ENCODE assay signal across 8 cellular contexts in the genomic region with DNA sequence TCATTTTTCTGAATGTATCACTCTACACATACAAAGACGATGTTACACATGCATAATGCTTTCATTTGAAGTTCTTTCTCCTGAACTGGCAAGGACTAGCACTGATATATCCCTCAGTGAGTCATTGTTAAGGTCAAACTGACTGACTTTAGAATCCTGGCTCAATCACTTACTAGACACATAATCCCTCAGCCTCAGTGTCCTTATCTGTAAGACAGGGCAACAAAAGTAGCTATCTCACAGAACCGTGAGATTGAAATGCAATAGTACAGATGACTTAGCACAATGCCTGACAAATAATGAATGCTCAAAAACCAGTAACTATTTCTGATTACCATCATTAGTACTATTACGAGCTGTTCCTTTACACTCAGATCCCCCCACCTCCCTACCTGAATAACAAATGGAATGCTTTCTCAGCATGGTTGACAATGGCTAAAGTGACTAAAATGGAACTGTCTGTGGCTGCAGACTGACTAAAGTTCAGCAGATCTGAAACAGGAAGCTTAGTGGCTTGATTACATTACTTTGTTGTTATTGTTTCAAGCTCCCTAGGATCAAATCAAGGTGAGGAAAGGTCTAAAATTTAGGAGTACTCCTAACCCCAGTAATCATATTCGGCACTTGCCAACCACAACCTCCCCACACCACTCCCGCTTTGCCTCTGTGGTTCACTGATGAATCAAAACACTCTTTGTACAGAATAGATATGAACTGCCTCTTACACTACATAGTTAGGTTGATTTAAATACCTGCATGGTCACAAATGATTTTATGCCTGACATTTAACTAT. TPM values are rescaled to one million over a fixed set of nuclear protein-coding genes. Genes with fewer than 3 reads are reported as not detected.
DNase-seq lines count a peak whose midpoint lies in the region; ATAC-seq and TF ChIP-seq lines count a peak whose summit lies in the region.

No MANE protein-coding gene starts in this region.

- peaks cover 11% of the 10 kb centered on the region for H3K36me3 ChIP-seq in CD4-positive, CD25-positive, alpha-beta regulatory T cell (ENCODE audit: control insufficient read depth, insufficient read depth, low read length)

- H3K27ac Mint-ChIP-seq in CD4-positive, CD25-positive, alpha-beta regulatory T cell = peak overlapping the region; percentile 21 to 57 (median 39)

- peaks cover 0 to 2% (median 0%) of the 10 kb centered on the region in 7 donors for H3K9me3 Mint-ChIP-seq in CD4-positive, CD25-positive, alpha-beta regulatory T cell

- peaks cover 4% of the 10 kb centered on the region for H3K4me1 ChIP-seq in CD4-positive, CD25-positive, alpha-beta regulatory T cell (ENCODE audit: control insufficient read depth, insufficient read depth, low read length, poor library complexity, severe bottlenecking)

- no peak overlapping the region for H3K27ac ChIP-seq in CD4-positive, CD25-positive, alpha-beta regulatory T cell (ENCODE audit: insufficient read depth, low read length, poor library complexity, severe bottlenecking)

- no peak overlapping the region for H3K4me3 Mint-ChIP-seq in CD4-positive, CD25-positive, alpha-beta regulatory T cell

- H3K27me3 Mint-ChIP-seq in CD4-positive, CD25-positive, alpha-beta regulatory T cell = no peaks in the 10 kb centered on the region

- no peak for ATAC-seq in CD4-positive, CD25-positive, alpha-beta regulatory T cell (ENCODE audit: low read depth in 2 of 2)
- ATAC-seq in GM19351 (IDR thresholded peaks at IDR 0.05; ENCODE audit: unreplicated experiment) (peak; percentile 86), HG03196 (IDR thresholded peaks at IDR 0.05; ENCODE audit: unreplicated experiment) (peak; percentile 79)

- H3K4me3 ChIP-seq in CD4-positive, CD25-positive, alpha-beta regulatory T cell (ENCODE audit: low read depth, low read length) = no peak overlapping the region
- H3K4me3 ChIP-seq in astrocyte of the spinal cord (ENCODE audit: low read depth, low read length) = no peak overlapping the region

- peaks cover 10 to 18% (median 15%) of the 10 kb centered on the region in 4 donors for H3K4me1 Mint-ChIP-seq in CD4-positive, CD25-positive, alpha-beta regulatory T cell

- H3K36me3 Mint-ChIP-seq in CD4-positive, CD25-positive, alpha-beta regulatory T cell = peaks cover 24% of the 10 kb centered on the region

- H3K27me3 ChIP-seq in CD4-positive, CD25-positive, alpha-beta regulatory T cell (ENCODE audit: control insufficient read depth, insufficient read depth, low read length) = no peaks in the 10 kb centered on the region

- no peaks in the 10 kb centered on the region for H3K9me3 ChIP-seq in CD4-positive, CD25-positive, alpha-beta regulatory T cell (ENCODE audit: control insufficient read depth in 2 of 2, low read length in 2 of 2)

- no peak for TF ChIP-seq CTCF in astrocyte of the spinal cord (IDR thresholded peaks at IDR 0.05; ENCODE audit: low read depth, low read length)

- in situ Hi-C loops in astrocyte of the spinal cord (cut with HindIII; ENCODE audit: low sequenced_read_pairs) = no loop called here

- DNase-seq in CD4-positive, CD25-positive, alpha-beta regulatory T cell = peak in 1 of 3 donors; percentile 27
- DNase-seq in astrocyte of the spinal cord (ENCODE audit: low read depth, low spot score) (peak; percentile 29), SK-N-DZ (ENCODE audit: low spot score) (no peak), mesenteric fat pad (ENCODE audit: low spot score) (no peak)
- DNase-seq in stimulated activated CD8-positive, alpha-beta memory T cell treated with anti-CD3 and anti-CD28 coated beads, Interleukin-2, amount 100 ng/mL, for 48 hours (ENCODE audit: low read depth in 2 of 2) = peak; percentile 7 to 12
- no peak for DNase-seq in central memory CD4-positive, alpha-beta T cell

RNA-seq across cellular contexts. Expression of a gene that starts 35.8 kb away (rescaled TPM):
- total RNA-seq in CD4-positive, CD25-positive, alpha-beta regulatory T cell = 0.30 TPM
- not detected for polyA plus RNA-seq in CD4-positive, CD25-positive, alpha-beta regulatory T cell
- polyA plus RNA-seq in SK-N-DZ (2014; cell fraction: cytosol; rRNA removed) = 4.7 and 6.2 TPM in 2 replicates
- 27.7 and 39.9 TPM in 2 replicates for polyA plus RNA-seq in SK-N-DZ (2014; cell fraction: nucleus; rRNA removed)
- 1.7 TPM for total RNA-seq in mesenteric fat pad

RNA-seq across cellular contexts. Expression of a gene that starts 40.9 kb away (rescaled TPM):
- 13.4 TPM for total RNA-seq in CD4-positive, CD25-positive, alpha-beta regulatory T cell
- polyA plus RNA-seq in CD4-positive, CD25-positive, alpha-beta regulatory T cell = 1 to 10 TPM; 4.6 to 8.7 (median 7.1) TPM
- polyA plus RNA-seq in SK-N-DZ (2014; cell fraction: cytosol; rRNA removed) = 8.2 and 18.5 TPM in 2 replicates
- polyA plus RNA-seq in SK-N-DZ (2014; cell fraction: nucleus; rRNA removed) = 21.9 and 23.3 TPM in 2 replicates
- 31.4 TPM for total RNA-seq in mesenteric fat pad

Comparison
In these comparisons a context has a peak if more than half of its experiments do, and no peak if none do; other contexts are left out.
1. ATAC-seq: peak in GM19351 (single experiment) and HG03196 (single experiment); none in CD4-positive, CD25-positive, alpha-beta regulatory T cell (0 of 2).
2. DNase-seq: peak in astrocyte of the spinal cord (single experiment) and stimulated activated CD8-positive, alpha-beta memory T cell treated with anti-CD3 and anti-CD28 coated beads, Interleukin-2, amount 100 ng/mL, for 48 hours (2 of 2); none in SK-N-DZ (single experiment), mesenteric fat pad (single experiment) and central memory CD4-positive, alpha-beta T cell (single experiment).